ENCODE assay signal across 8 cellular contexts in the genomic region with DNA sequence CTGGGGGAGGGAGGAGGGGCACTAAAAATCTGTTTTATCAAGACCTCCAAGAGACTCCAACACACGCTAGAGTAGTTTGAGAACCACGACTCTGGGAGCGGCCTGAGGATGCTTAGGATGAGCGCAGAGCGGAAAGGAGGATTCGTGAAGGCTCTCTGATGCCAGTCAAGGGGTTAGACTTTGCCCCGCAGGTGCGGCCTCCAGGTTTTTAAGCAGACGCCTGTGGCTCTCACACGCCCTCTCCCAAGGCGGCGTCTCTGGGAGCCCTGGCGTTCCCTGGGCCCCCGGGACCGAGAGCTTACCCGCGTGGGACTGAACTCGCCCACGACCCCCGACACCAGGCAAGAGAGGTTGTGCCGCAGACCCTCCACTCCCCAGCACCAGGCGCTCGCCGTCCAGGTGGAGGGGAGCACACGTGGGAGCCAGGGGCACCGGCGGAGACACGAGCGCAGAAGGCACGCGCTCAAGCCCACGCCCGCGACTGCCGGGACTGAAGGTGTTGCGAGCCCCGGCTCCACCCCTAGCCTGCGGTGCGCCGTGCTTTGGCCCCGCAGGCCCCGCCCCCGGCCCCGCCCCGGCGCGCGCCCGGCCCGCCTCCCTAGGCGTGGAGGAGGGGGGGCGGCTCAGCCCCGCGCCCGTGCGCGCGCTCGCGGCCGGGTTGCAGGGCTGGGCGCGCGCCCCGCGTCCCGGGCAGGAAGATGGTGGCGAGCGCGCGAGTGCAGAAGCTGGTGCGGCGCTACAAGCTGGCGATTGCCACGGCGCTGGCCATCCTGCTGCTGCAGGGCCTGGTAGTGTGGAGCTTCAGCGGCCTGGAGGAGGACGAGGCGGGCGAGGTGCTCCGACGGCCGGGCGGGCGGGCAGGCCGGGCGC. TPM values are rescaled to one million over a fixed set of nuclear protein-coding genes. Genes with fewer than 3 reads are reported as not detected.
DNase-seq lines count a peak whose midpoint lies in the region; ATAC-seq and TF ChIP-seq lines count a peak whose summit lies in the region.

A gene (plus strand): TSS at position 684 of the 870 bp plus-strand sequence. CDS start 15 bp downstream, at position 699.

- no peaks in the 10 kb centered on the region for H3K9me3 ChIP-seq in stomach

- H3K36me3 ChIP-seq in stomach, result peaks cover 0 to 5% (median 2%) of the 10 kb centered on the region in 4 donors

- H3K4me1 ChIP-seq in stomach, result peaks cover 31 to 60% (median 52%) of the 10 kb centered on the region in 4 donors

- TF ChIP-seq EP300 in stomach (IDR thresholded peaks at IDR 0.05), result no peak

- peak; percentile 76 for ATAC-seq in GM21786 (IDR thresholded peaks at IDR 0.05; ENCODE audit: unreplicated experiment)

- DNase-seq in DMS79 treated with DMSO at 0.1 percent for 48 hours (lab: John Stamatoyannopoulos, UW), result peak; percentile 55
- peak; percentile 43 for DNase-seq in LNCaP clone FGC (ENCODE audit: low read depth)
- peak; percentile 86 for DNase-seq in activated effector memory CD4-positive, alpha-beta T cell treated with Interleukin-2 at 50 U/mL for 16 hours
- DNase-seq in fibroblast of villous mesenchyme (ENCODE audit: low read depth), result peak; percentile 80
- DNase-seq in neural crest cell (ENCODE audit: low read depth, low spot score), result peak; percentile 73
- peak; percentile 95 for DNase-seq in stomach

- H3K4me3 Mint-ChIP-seq in neural crest cell, result peak within 1 kb of the TSS; percentile 94

- H3K27me3 Mint-ChIP-seq in neural crest cell (ENCODE audit: low read depth), result peaks cover 10% of the 10 kb centered on the region

- no peaks in the 10 kb centered on the region for H3K36me3 Mint-ChIP-seq in neural crest cell (ENCODE audit: low read depth)

- TF ChIP-seq CTCF in LNCaP clone FGC (IDR thresholded peaks at IDR 0.05; ENCODE audit: control insufficient read depth, extremely low read depth, insufficient read depth) (no peak), fibroblast of villous mesenchyme (IDR thresholded peaks at IDR 0.05; ENCODE audit: insufficient read depth, low read depth, low read length) (no peak), neural crest cell (conservative IDR thresholded peaks at IDR 0.05) (no peak), stomach (IDR thresholded peaks at IDR 0.05) (no peak)

- peaks cover 38% of the 10 kb centered on the region for H3K4me1 Mint-ChIP-seq in neural crest cell

- WGBS in stomach, 5 donors, result 2 to 4% (median 3%) methylated on average over 41 to 87 of the region's 87 CpGs

- H3K27ac ChIP-seq in stomach, result peak within 1 kb of the TSS; percentile 88 to 92 (median 91)

- H3K27me3 ChIP-seq in stomach, result no peaks in the 10 kb centered on the region

- peak within 1 kb of the TSS; percentile 82 for H3K4me3 ChIP-seq in LNCaP clone FGC (ENCODE audit: low read depth, low read length)
- peak within 1 kb of the TSS; percentile 84 for H3K4me3 ChIP-seq in fibroblast of villous mesenchyme (ENCODE audit: low read depth, low read length)
- H3K4me3 ChIP-seq in stomach, result peak within 1 kb of the TSS; percentile 76 to 89 (median 82)

- H3K27ac Mint-ChIP-seq in neural crest cell (ENCODE audit: unreplicated experiment), result peak within 1 kb of the TSS; percentile 94

- H3K9me3 Mint-ChIP-seq in neural crest cell, result no peaks in the 10 kb centered on the region

- intact Hi-C loops in stomach (cut with DNase I; ENCODE audit: low total_unique reads), result no loop called here

- TF ChIP-seq POLR2A in Raji (IDR thresholded peaks at IDR 0.05; ENCODE audit: insufficient read depth, low read depth, low read length), result peak; percentile 87
- no peak for TF ChIP-seq POLR2A in stomach (IDR thresholded peaks at IDR 0.05)

RNA-seq across cellular contexts. Expression of the gene that starts here (rescaled TPM):
- 53.5 and 60.5 TPM in 2 replicates for total RNA-seq in fibroblast of villous mesenchyme
- total RNA-seq in neural crest cell, result 23.4 and 26.5 TPM in 2 replicates
- total RNA-seq in stomach, result 100 to 1,000 TPM in 3 of 5 donors, 10 to 100 TPM in 2; 52.7 to 166 (median 121) TPM
- 100 to 1,000 TPM in 1 of 3 donors, 10 to 100 TPM in 2; 57.4 to 134 (median 72.5) TPM for polyA plus RNA-seq in stomach

Comparison
In these comparisons a context has a peak if more than half of its experiments do, and no peak if none do; other contexts are left out.
1. Peak in every context shown above with its lines: DNase-seq, ATAC-seq, H3K4me3 ChIP-seq and H3K27ac ChIP-seq.
2. DNase-seq: peak in every context shown above with its lines; median percentile 95 in stomach; 86 in activated effector memory CD4-positive, alpha-beta T cell treated with Interleukin-2 at 50 U/mL for 16 hours; 80 in fibroblast of villous mesenchyme; 73 in neural crest cell; 55 in DMS79 treated with DMSO at 0.1 percent for 48 hours; 43 in LNCaP clone FGC.